Comparison of ENCODE assay signal across 8 cellular contexts in genomic region chr20:62952373-62953166, GRCh38. TPM values are rescaled to one million over a fixed set of nuclear protein-coding genes. Genes with fewer than 3 reads are reported as not detected.
A peak's percentile ranks its signal among the peaks of the same experiment; 100 is the strongest.
DNase-seq lines count a peak whose midpoint lies in the region; ATAC-seq and TF ChIP-seq lines count a peak whose summit lies in the region.

Gene SLC17A9, plus strand, starts transcription at chr20:62952709. Its CDS starts 122 bp downstream, at chr20:62952831.

- POLR2A ChIA-PET in SK-N-SH (lab: Yijun Ruan, JAX), result no interaction called here

- no peaks in the 10 kb centered on the region for H3K79me2 ChIP-seq in SK-N-SH (ENCODE audit: insufficient read depth)

- H3K9me3 ChIP-seq in effector memory CD4-positive, alpha-beta T cell (ENCODE audit: control insufficient read depth, low read length), result no peaks in the 10 kb centered on the region
- H3K9me3 ChIP-seq in thyroid gland (no peaks in the 10 kb centered on the region), SK-N-SH (no peaks in the 10 kb centered on the region)

- no peak for TF ChIP-seq EP300 in SK-N-SH (IDR thresholded peaks at IDR 0.05; ENCODE audit: borderline replicate concordance in 1 of 2, low read depth in 1 of 2, low read length in 1 of 2)

- no peaks in the 10 kb centered on the region for H3F3A ChIP-seq in SK-N-SH (replicated peaks; ENCODE audit: insufficient read depth)

- 15 to 59% methylated on average over 3 to 22 of the region's 40 CpGs for WGBS in thyroid gland, 2 donors
- WGBS in SK-N-SH (ENCODE audit: low lambda C conversion rate), result 84% methylated on average over 29 of the region's 40 CpGs

- H3K4me3 ChIP-seq in effector memory CD4-positive, alpha-beta T cell (ENCODE audit: insufficient read depth, low read depth, low read length, poor library complexity, severe bottlenecking), result peak within 1 kb of the TSS; percentile 37
- H3K4me3 ChIP-seq in thyroid gland (replicated peaks in 1 of 3) (no peak within 1 kb of the TSS), SK-N-SH (ENCODE audit: low read depth in 2 of 2, low read length in 1 of 2) (no peak within 1 kb of the TSS)

- H3K36me3 ChIP-seq in effector memory CD4-positive, alpha-beta T cell (ENCODE audit: control insufficient read depth, insufficient read depth, low read length), result peaks cover 13% of the 10 kb centered on the region
- H3K36me3 ChIP-seq in thyroid gland (peaks cover 4 to 11% of the 10 kb centered on the region in 2 donors), SK-N-SH (replicated peaks in 1 of 2; ENCODE audit: control insufficient read depth in 1 of 2, insufficient read depth in 2 of 2, low read length in 1 of 2) (peaks cover 11 to 24% of the 10 kb centered on the region in 2 experiments)

- H3K4me2 ChIP-seq in SK-N-SH, result no peak within 1 kb of the TSS

- TF ChIP-seq CTCF in thyroid gland (IDR thresholded peaks at IDR 0.05) (no peak), SK-N-SH (IDR thresholded peaks at IDR 0.05) (no peak)

- no peak within 1 kb of the TSS for H2AFZ ChIP-seq in SK-N-SH (ENCODE audit: low read depth)

- intact Hi-C loops in T-helper 2 cell treated with Interferon-gamma antibody and Interleukin-4, amounts not matched to agents 100 ng/mL and 5 ng/mL, for 36 hours (cut with micrococcal nuclease), result no loop called here
- intact Hi-C loops in thyroid gland (cut with DNase I), result no loop called here

- TF ChIP-seq RAD21 in SK-N-SH (IDR thresholded peaks at IDR 0.05; ENCODE audit: low read length), result no peak

- DNase-seq in SIG-M5 treated with dmso at 0.1 percent for 504 hours (lab: John Stamatoyannopoulos, UW; ENCODE audit: unreplicated experiment) (peak; percentile 75), SIG-M5 (lab: John Stamatoyannopoulos, UW) (no peak), mesenteric fat pad (ENCODE audit: low spot score) (peak; percentile 93), thyroid gland (peak; percentile 40 to 51), SK-N-SH (no peak)
- peak in 2 of 3 donors; percentile 25 to 29 for DNase-seq in effector memory CD4-positive, alpha-beta T cell

- CTCF ChIA-PET in SK-N-SH (lab: Yijun Ruan, JAX), result interaction anchor here (1.3 to 2.1 kb wide), 3 partner anchors 8 to 56 kb away, joined by 4 to 9 read pairs (median 6); no protein-coding TSS in a partner anchor

- no peaks in the 10 kb centered on the region for H4K20me1 ChIP-seq in SK-N-SH (ENCODE audit: insufficient read depth)

- no peak for TF ChIP-seq POLR2A in thyroid gland (IDR thresholded peaks at IDR 0.05)

- H3K27ac ChIP-seq in effector memory CD4-positive, alpha-beta T cell (ENCODE audit: insufficient read depth, low read length, poor library complexity, severe bottlenecking), result peak within 1 kb of the TSS; percentile 66
- H3K27ac ChIP-seq in thyroid gland (peak within 1 kb of the TSS; percentile 44 to 73 (median 63)), SK-N-SH (ENCODE audit: low read depth in 2 of 2, low read length in 1 of 2) (no peak within 1 kb of the TSS)

- no peaks in the 10 kb centered on the region for H3K9me2 ChIP-seq in SK-N-SH

- H3K9ac ChIP-seq in SK-N-SH, result no peak within 1 kb of the TSS

- no peaks in the 10 kb centered on the region for H3K27me3 ChIP-seq in effector memory CD4-positive, alpha-beta T cell (replicated peaks; ENCODE audit: control insufficient read depth, insufficient read depth, low read length, poor library complexity, severe bottlenecking)
- H3K27me3 ChIP-seq in thyroid gland (no peaks in the 10 kb centered on the region), SK-N-SH (ENCODE audit: insufficient read depth) (no peaks in the 10 kb centered on the region)

- peak; percentile 31 for ATAC-seq in HG03095 (IDR thresholded peaks at IDR 0.05; ENCODE audit: unreplicated experiment)

- H3K4me1 ChIP-seq in effector memory CD4-positive, alpha-beta T cell (ENCODE audit: control insufficient read depth, insufficient read depth, low read length, poor library complexity, severe bottlenecking), result peaks cover 26% of the 10 kb centered on the region
- H3K4me1 ChIP-seq in thyroid gland (peaks cover 27 to 38% of the 10 kb centered on the region in 2 donors), SK-N-SH (ENCODE audit: control insufficient read depth in 1 of 2, insufficient read depth in 2 of 2, low read depth in 1 of 2, low read length in 1 of 2) (peaks cover 0 to 4% of the 10 kb centered on the region in 2 experiments; a peak in 1 of 4 replicates)

TF ChIP-seq in SK-N-SH, 30 proteins besides CTCF, POLR2A, EP300 and RAD21:
- no peak for TF ChIP-seq FOXM1 (IDR thresholded peaks at IDR 0.05; ENCODE audit: low read depth)
- no peak for TF ChIP-seq SIN3A (IDR thresholded peaks at IDR 0.05; ENCODE audit: borderline replicate concordance, low read depth, low read length)
- no peak for TF ChIP-seq USF1 (IDR thresholded peaks at IDR 0.05; ENCODE audit: borderline replicate concordance, low read depth)
- no peak for TF ChIP-seq RFX5 (IDR thresholded peaks at IDR 0.05; ENCODE audit: low read length)
- no peak for TF ChIP-seq CHD2 (IDR thresholded peaks at IDR 0.05; ENCODE audit: low read length, partially characterized antibody)
- no peak for TF ChIP-seq RXRA (IDR thresholded peaks at IDR 0.05; ENCODE audit: borderline replicate concordance, low read depth)
- TF ChIP-seq NFIC (IDR thresholded peaks at IDR 0.05; ENCODE audit: borderline replicate concordance), result no peak
- TF ChIP-seq EZH2phosphoT487 (IDR thresholded peaks at IDR 0.05; ENCODE audit: borderline replicate concordance, low read depth), result no peak
- TF ChIP-seq ZBTB33 (IDR thresholded peaks at IDR 0.05; ENCODE audit: borderline replicate concordance, low read depth), result no peak
- TF ChIP-seq IRF3 (IDR thresholded peaks at IDR 0.05; ENCODE audit: low read depth, low read length), result no peak
- TF ChIP-seq JUND (IDR thresholded peaks at IDR 0.05), result no peak

RNA-seq across cellular contexts. Expression of gene SLC17A9, which starts in this region (rescaled TPM):
- 11.0 and 12.8 TPM in 2 replicates for total RNA-seq in T-helper 2 cell treated with Interferon-gamma antibody and Interleukin-4, amounts not matched to agents 100 ng/mL and 5 ng/mL, for 36 hours
- total RNA-seq in mesenteric fat pad, result 12.7 TPM
- 1 to 10 TPM in 2 of 4 donors, under 1 TPM in 2; 0.68 to 1.6 (median 1.00) TPM for total RNA-seq in thyroid gland
- polyA plus RNA-seq in SK-N-SH (2012; rRNA removed), result not detected in 2 replicates
- polyA plus RNA-seq in SK-N-SH (2012; cell fraction: cytosol; rRNA removed), result 0.01 TPM in 1 of 2 replicates, not detected in the other
- polyA plus RNA-seq in SK-N-SH (2012; cell fraction: nucleus; rRNA removed), result 0.19 and 0.23 TPM in 2 replicates

Comparison
In these comparisons a context has a peak if more than half of its experiments do, and no peak if none do; other contexts are left out.
1. DNase-seq: peak in SIG-M5 treated with dmso at 0.1 percent for 504 hours (single experiment), effector memory CD4-positive, alpha-beta T cell (2 of 3), mesenteric fat pad (single experiment) and thyroid gland (2 of 2); none in SIG-M5 (single experiment) and SK-N-SH (single experiment).
2. H3K27ac ChIP-seq: peak in effector memory CD4-positive, alpha-beta T cell (single experiment) and thyroid gland (3 of 3); none in SK-N-SH (0 of 2).